In the genomic region with DNA sequence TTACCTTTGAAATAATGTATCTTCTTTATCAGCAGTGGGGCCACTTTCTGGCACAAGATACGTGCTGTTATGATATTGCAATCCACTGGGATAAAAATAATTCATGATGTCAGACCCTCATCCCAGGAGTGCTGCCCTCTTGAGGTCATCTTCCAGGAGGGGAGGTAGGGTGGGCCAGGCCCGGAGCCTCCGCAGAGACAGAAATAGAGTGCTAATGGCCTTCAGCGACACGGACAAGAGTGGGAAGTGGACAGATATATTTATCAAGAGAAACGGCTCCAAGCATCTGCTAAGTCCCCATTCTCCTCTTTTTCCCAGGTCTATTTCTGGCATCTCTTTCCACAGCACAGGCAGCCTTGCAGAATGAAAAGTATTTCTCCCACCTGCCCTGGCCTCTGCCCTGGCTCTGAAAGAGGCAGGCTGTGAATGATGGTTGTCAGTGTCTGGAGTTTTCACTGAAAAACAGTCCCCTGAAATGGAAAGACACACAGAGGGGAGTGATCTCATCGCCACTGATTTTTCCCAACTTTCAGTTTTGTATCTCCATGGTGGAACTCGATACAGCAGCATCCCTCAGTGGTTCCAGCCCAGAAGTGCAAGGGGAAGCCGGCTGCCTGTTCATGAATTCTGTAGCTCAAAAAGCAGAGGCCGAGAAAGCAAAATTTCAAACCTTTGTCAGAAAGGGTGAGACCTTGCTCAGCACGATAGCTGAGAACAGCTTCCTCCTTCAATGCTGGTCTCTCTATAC, we compare ENCODE assay signal across 10 cellular contexts.
DNase-seq lines count a peak whose midpoint lies in the region; ATAC-seq, FAIRE-seq and TF ChIP-seq lines count a peak whose summit lies in the region.
"Had no signal": no experiment of that assay in that cellular context is flagged by ENCODE, and none has a peak within 500 bp of the region (broad histone marks: within the 10 kb centered on the region; RNA-seq: fewer than 3 reads in every experiment).

No MANE protein-coding gene starts in this region.

- no peaks in the 10 kb centered on the region for H3K9me3 Mint-ChIP-seq in type B pancreatic cell
- H3K9me3 Mint-ChIP-seq in activated naive CD4-positive, alpha-beta T cell treated with anti-CD3 and anti-CD28 coated beads, Interleukin-2, amount 10 ng/mL, durations not matched to agents 7 days and 5 days = no peaks in the 10 kb centered on the region
- H3K9me3 Mint-ChIP-seq: CD4-positive, alpha-beta T cell had no signal

- no peaks in the 10 kb centered on the region for H3K9me3 ChIP-seq in mammary epithelial cell (replicated peaks; ENCODE audit: insufficient read depth, low read length)
- no peaks in the 10 kb centered on the region for H3K9me3 ChIP-seq in HepG2 (ENCODE audit: low read length)

- peak overlapping the region; percentile 25 for H2AFZ ChIP-seq in mammary epithelial cell (ENCODE audit: low read depth, low read length)
- peak overlapping the region; percentile 54 for H2AFZ ChIP-seq in HepG2 (ENCODE audit: low read length)

- in situ Hi-C loops in mammary epithelial cell (cut with MboI; ENCODE audit: low sequenced_read_pairs in 2 of 2) (loop anchor here in 1 of 2 donors (25.0 kb wide), 1 partner anchor 570 kb away; no protein-coding TSS in a partner anchor), HepG2 (cut with HindIII; ENCODE audit: extremely low pct_ligation_motif_present, low pct_unique_long_range_greater_than_20kb) (no loop called here)

- WGBS in mammary epithelial cell (ENCODE audit: low coverage, missing lambda C conversion rate) = 24% methylated on average over 10 of the region's 11 CpGs
- WGBS in HepG2 (ENCODE audit: low lambda C conversion rate) = 29% methylated on average over 11 of the region's 11 CpGs

- no peak overlapping the region for H3K4me2 ChIP-seq in mammary epithelial cell (ENCODE audit: insufficient read depth, low read depth, low read length)
- peak overlapping the region; percentile 32; the same call in 1 of the 2 replicates for H3K4me2 ChIP-seq in HepG2 (ENCODE audit: low read depth, low read length)

- H3K36me3 ChIP-seq in mammary epithelial cell (ENCODE audit: insufficient read depth, low read length) = no peaks in the 10 kb centered on the region
- H3K36me3 ChIP-seq in HepG2 (replicated peaks in 1 of 2; ENCODE audit: control insufficient read depth in 1 of 2, insufficient read depth in 2 of 2, low read length in 2 of 2) = no peaks in the 10 kb centered on the region

- peak; percentile 71 for ATAC-seq in HepG2

- H3K9ac ChIP-seq in mammary epithelial cell (ENCODE audit: insufficient read depth, low read length) (no peak overlapping the region), HepG2 (ENCODE audit: insufficient read depth, low read depth, low read length) (no peak overlapping the region)

- H4K20me1 ChIP-seq in mammary epithelial cell (ENCODE audit: insufficient read depth, low read length) (no peaks in the 10 kb centered on the region), HepG2 (ENCODE audit: insufficient read depth, low read length) (no peaks in the 10 kb centered on the region)

- TF ChIP-seq RAD21 in HepG2 (CRISPR knock-in tag; IDR thresholded peaks at IDR 0.05) = no peak

- H3K27me3 Mint-ChIP-seq in type B pancreatic cell = peaks cover 12% of the 10 kb centered on the region
- no peaks in the 10 kb centered on the region for H3K27me3 Mint-ChIP-seq in activated naive CD4-positive, alpha-beta T cell treated with anti-CD3 and anti-CD28 coated beads, Interleukin-2, amount 10 ng/mL, durations not matched to agents 7 days and 5 days

- BruUV-seq in mammary epithelial cell (replicated peaks; lab: Mats Ljungman, UMichigan) (no TSS peak), HepG2 (replicated peaks; lab: Mats Ljungman, UMichigan) (no TSS peak)

- no peak overlapping the region for H3K27ac Mint-ChIP-seq in type B pancreatic cell
- no peak overlapping the region for H3K27ac Mint-ChIP-seq in activated naive CD4-positive, alpha-beta T cell treated with anti-CD3 and anti-CD28 coated beads, Interleukin-2, amount 10 ng/mL, durations not matched to agents 7 days and 5 days
- H3K27ac Mint-ChIP-seq: CD4-positive, alpha-beta T cell had no signal

- dilution Hi-C loops in mammary epithelial cell (cut with HindIII; ENCODE audit: low sequenced_read_pairs) = no loop called here

- peak in 1 of 2 donors; percentile 51 for TF ChIP-seq CTCF in mammary epithelial cell (conservative IDR thresholded peaks at IDR 0.05 in 1 of 2, IDR thresholded peaks at IDR 0.05 in 1 of 2; ENCODE audit: extremely low read depth in 1 of 2, insufficient read depth in 1 of 2, low read depth in 1 of 2, low read length in 2 of 2)
- TF ChIP-seq CTCF in HepG2 (CRISPR knock-in tag; IDR thresholded peaks at IDR 0.05) = peak; percentile 38
- peak; percentile 58 for TF ChIP-seq CTCF in type B pancreatic cell (conservative IDR thresholded peaks at IDR 0.05)

- TF ChIP-seq EP300 in HepG2 (IDR thresholded peaks at IDR 0.05; ENCODE audit: low read depth in 2 of 2, low read length in 2 of 2) (no peak), HepG2 (CRISPR knock-in tag; IDR thresholded peaks at IDR 0.05; ENCODE audit: borderline replicate concordance) (no peak)

- no peaks in the 10 kb centered on the region for H3K36me3 Mint-ChIP-seq in type B pancreatic cell
- no peaks in the 10 kb centered on the region for H3K36me3 Mint-ChIP-seq in activated naive CD4-positive, alpha-beta T cell treated with anti-CD3 and anti-CD28 coated beads, Interleukin-2, amount 10 ng/mL, durations not matched to agents 7 days and 5 days

- H3K27me3 ChIP-seq in mammary epithelial cell (ENCODE audit: insufficient read depth, low read length) (no peaks in the 10 kb centered on the region), HepG2 (ENCODE audit: control insufficient read depth in 1 of 2, insufficient read depth in 2 of 2, low read length in 2 of 2) (no peaks in the 10 kb centered on the region)

- DNase-seq in NCI-H526 (lab: John Stamatoyannopoulos, UW) (peak; percentile 3 to 22), NCI-H526 treated with DMSO at 0.1 percent for 48 hours (lab: John Stamatoyannopoulos, UW) (no peak), mammary epithelial cell (peak; percentile 2), HepG2 (ENCODE audit: low spot score) (no peak), type B pancreatic cell (ENCODE audit: extremely low spot score, unreplicated experiment) (no peak), NCI-H82 treated with DMSO at 0.1 percent for 48 hours (lab: John Stamatoyannopoulos, UW; ENCODE audit: unreplicated experiment) (no peak), NCI-H1105 treated with DMSO at 0.1 percent for 48 hours (lab: John Stamatoyannopoulos, UW) (no peak)
- no peak for DNase-seq in activated naive CD4-positive, alpha-beta T cell treated with anti-CD3 and anti-CD28 coated beads, Interleukin-2, amount 10 ng/mL, durations not matched to agents 7 days and 5 days
- DNase-seq: CD4-positive, alpha-beta T cell had no signal

- H3K4me3 Mint-ChIP-seq in type B pancreatic cell = no peak overlapping the region
- no peak overlapping the region for H3K4me3 Mint-ChIP-seq in activated naive CD4-positive, alpha-beta T cell treated with anti-CD3 and anti-CD28 coated beads, Interleukin-2, amount 10 ng/mL, durations not matched to agents 7 days and 5 days
- H3K4me3 Mint-ChIP-seq: CD4-positive, alpha-beta T cell had no signal

- CTCF ChIA-PET in mammary epithelial cell (lab: Charles Lee; ENCODE audit: low non-redundant PET) = interaction anchor here (0.5 kb wide), 1 partner anchor 862 kb away, joined by 3 read pairs; no protein-coding TSS in a partner anchor
- CTCF ChIA-PET in HepG2 (lab: Yijun Ruan, JAX; ENCODE audit: low intra/inter-chr PET ratio, low total read pairs) = no interaction called here
- CTCF ChIA-PET in activated naive CD4-positive, alpha-beta T cell treated with anti-CD3 and anti-CD28 coated beads, Interleukin-2, amount 10 ng/mL, durations not matched to agents 7 days and 5 days (lab: Charles Lee) = no interaction called here

- no peak for TF ChIP-seq POLR2A in HepG2 (IDR thresholded peaks at IDR 0.05; ENCODE audit: insufficient read depth in 1 of 2, low read depth in 2 of 2, low read length in 2 of 2)

- POLR2A ChIA-PET in HepG2 (lab: Yijun Ruan, JAX) = no interaction called here

- H3K4me3 ChIP-seq in mammary epithelial cell (replicated peaks in 1 of 3; ENCODE audit: insufficient read depth in 1 of 3, low read depth in 2 of 3, low read length in 3 of 3) (no peak overlapping the region), HepG2 (replicated peaks in 1 of 3; ENCODE audit: insufficient read depth in 1 of 3, low read depth in 2 of 3, low read length in 3 of 3) (no peak overlapping the region)

- no peak overlapping the region for H3K27ac ChIP-seq in mammary epithelial cell (ENCODE audit: insufficient read depth, low read depth, low read length)
- no peak overlapping the region for H3K27ac ChIP-seq in HepG2 (ENCODE audit: extremely low read length, insufficient read depth, low read length)

- H3K79me2 ChIP-seq in mammary epithelial cell (ENCODE audit: insufficient read depth, low read length) (no peaks in the 10 kb centered on the region), HepG2 (ENCODE audit: insufficient read depth, low read length) (no peaks in the 10 kb centered on the region)

- H3K4me1 ChIP-seq in mammary epithelial cell (ENCODE audit: insufficient read depth, low read length) = no peaks in the 10 kb centered on the region
- H3K4me1 ChIP-seq in HepG2 (ENCODE audit: insufficient read depth, low read length) = no peaks in the 10 kb centered on the region

- no peak for FAIRE-seq in HepG2 (lab: Jason Lieb, UNC)
- FAIRE-seq: endometrium had no signal

- intact Hi-C loops in mammary epithelial cell (cut with micrococcal nuclease) (loop anchor here (1.0 to 5.0 kb wide), 3 partner anchors 160 to 569 kb away; no protein-coding TSS in a partner anchor), HepG2 (cut with micrococcal nuclease; ENCODE audit: unreplicated experiment) (no loop called here)

- H3K4me1 Mint-ChIP-seq in type B pancreatic cell (ENCODE audit: unreplicated experiment) = peaks cover 7% of the 10 kb centered on the region
- H3K4me1 Mint-ChIP-seq in activated naive CD4-positive, alpha-beta T cell treated with anti-CD3 and anti-CD28 coated beads, Interleukin-2, amount 10 ng/mL, durations not matched to agents 7 days and 5 days = no peaks in the 10 kb centered on the region

TF ChIP-seq in HepG2, 621 proteins besides CTCF, POLR2A, EP300 and RAD21:
- TF ChIP-seq ZNF274 (CRISPR knock-in tag; IDR thresholded peaks at IDR 0.05) (no peak), STAG1 (CRISPR knock-in tag; IDR thresholded peaks at IDR 0.05) (peak; percentile 49)

Comparison
In these comparisons a context has a peak if more than half of its experiments do, and no peak if none do; other contexts are left out.
1. DNase-seq: peak in NCI-H526 (2 of 2) and mammary epithelial cell (single experiment); none in NCI-H526 treated with DMSO at 0.1 percent for 48 hours (single experiment), HepG2 (single experiment), type B pancreatic cell (single experiment), activated naive CD4-positive, alpha-beta T cell treated with anti-CD3 and anti-CD28 coated beads, Interleukin-2, amount 10 ng/mL, durations not matched to agents 7 days and 5 days (single experiment), NCI-H82 treated with DMSO at 0.1 percent for 48 hours (single experiment) and NCI-H1105 treated with DMSO at 0.1 percent for 48 hours (single experiment).